ENCODE assay signal across 34 cellular contexts in genomic region chr15:29429584-29429983, GRCh38.
"Had no signal": no experiment of that assay in that cellular context is flagged by ENCODE, and none has a peak within 500 bp of the region (broad histone marks: within the 10 kb centered on the region; RNA-seq: fewer than 3 reads in every experiment).

No MANE protein-coding gene starts in this region.

- H3K4me3 ChIP-seq: adrenal gland, body of pancreas, breast epithelium had no signal

- H3K4me1 ChIP-seq: adrenal gland, body of pancreas, breast epithelium had no signal

- DNase-seq: activated B cell treated with CpG ODN at 0.5 μM for 24 hours; activated CD4-positive, alpha-beta memory T cell treated with anti-CD3 and anti-CD28 coated beads for 36 hours; activated CD4-positive, alpha-beta T cell treated with anti-CD3 and anti-CD28 coated beads for 4 hours; activated CD4-positive, alpha-beta T cell treated with anti-CD3 and anti-CD28 coated beads, Interleukin-2, amount 10 ng/mL, durations not matched to agents 24 days and 14 days; activated CD4-positive, alpha-beta T cell treated with anti-CD3 and anti-CD28 coated beads, Interleukin-2, amount 50 U/mL, for 1 hour; activated CD4-positive, alpha-beta T cell treated with anti-CD3 and anti-CD28 coated beads, Interleukin-2, amount 50 U/mL, for 4 hours; activated CD4-positive, CD25-positive, alpha-beta regulatory T cell treated with anti-CD3 and anti-CD28 coated beads, Interleukin-2, amount 50 U/mL, for 72 hours; activated CD8-positive, alpha-beta T cell treated with anti-CD3 and anti-CD28 coated beads for 36 hours; activated effector memory CD4-positive, alpha-beta T cell treated with anti-CD3 and anti-CD28 coated beads, Interleukin-2, amount 50 U/mL, for 16 hours; activated gamma-delta T cell treated with Interleukin-2 at 50 U/mL for 16 hours; activated naive CD4-positive, alpha-beta T cell; activated naive CD4-positive, alpha-beta T cell treated with anti-CD3 and anti-CD28 coated beads for 36 hours; activated naive CD4-positive, alpha-beta T cell treated with anti-CD3 and anti-CD28 coated beads, Interleukin-2, amount 50 U/mL, for 16 hours; activated naive CD8-positive, alpha-beta T cell treated with anti-CD3 and anti-CD28 coated beads for 36 hours; activated T-cell treated with anti-CD3 and anti-CD28 coated beads for 4 hours; activated T-cell treated with anti-CD3 and anti-CD28 coated beads, Interleukin-2, amount 50 U/mL, for 1 hour; activated T-cell treated with anti-CD3 and anti-CD28 coated beads, Interleukin-2, amount 50 U/mL, for 4 hours; activated T-cell treated with anti-CD3 and anti-CD28 coated beads, Interleukin-2, amount 50 U/mL, for 72 hours; adrenal gland; amniotic stem cell; aorta; body of pancreas; brain microvascular endothelial cell; central memory CD4-positive, alpha-beta T cell; T-helper 1 cell; T-helper 2 cell; T-helper 9 cell had no signal

- H3K36me3 Mint-ChIP-seq: activated CD4-positive, alpha-beta memory T cell treated with anti-CD3 and anti-CD28 coated beads for 36 hours; activated naive CD4-positive, alpha-beta T cell treated with anti-CD3 and anti-CD28 coated beads, Interleukin-2, amount 50 U/mL, for 72 hours; activated naive CD8-positive, alpha-beta T cell treated with anti-CD3 and anti-CD28 coated beads for 36 hours had no signal

- H3K27ac ChIP-seq: adrenal gland, body of pancreas, brain microvascular endothelial cell, breast epithelium, VCaP had no signal

- H3K9me3 ChIP-seq: adrenal gland, body of pancreas, breast epithelium had no signal

- H3K9me3 Mint-ChIP-seq: activated CD4-positive, alpha-beta memory T cell treated with anti-CD3 and anti-CD28 coated beads for 36 hours; activated CD4-positive, alpha-beta T cell treated with anti-CD3 and anti-CD28 coated beads, Interleukin-2, amount 10 ng/mL, durations not matched to agents 24 days and 14 days; activated CD8-positive, alpha-beta T cell treated with anti-CD3 and anti-CD28 coated beads for 36 hours; activated naive CD4-positive, alpha-beta T cell treated with anti-CD3 and anti-CD28 coated beads for 36 hours; activated naive CD8-positive, alpha-beta T cell treated with anti-CD3 and anti-CD28 coated beads for 36 hours; activated T-cell treated with anti-CD3 and anti-CD28 coated beads, Interleukin-2, amount 50 U/mL, for 4 hours; activated T-helper 1 cell treated with anti-CD3 and anti-CD28 coated beads, Interleukin-12 subunit alpha, Interleukin-12 subunit beta, Interleukin-2, Interleukin-4 antibody, amounts not matched to agents 30 ng/mL and 10 ng/mL and 1 ng/mL, durations not matched to agents 14 hours and 24 hours and 36 hours; T-helper 1 cell treated with Interleukin-12 subunit alpha and Interleukin-12 subunit beta and Interleukin-4 antibody, amounts not matched to agents 30 μg/mL and 1 μg/mL, for 36 hours; T-helper 2 cell treated with Interferon-gamma antibody and Interleukin-4, amounts not matched to agents 5 μg/mL and 100 μg/mL, for 36 hours had no signal

- H3K4me1 Mint-ChIP-seq: activated B cell treated with CpG ODN at 0.5 μM for 24 hours; activated CD4-positive, alpha-beta T cell treated with anti-CD3 and anti-CD28 coated beads, Interleukin-2, amount 10 ng/mL, durations not matched to agents 24 days and 14 days; activated naive CD8-positive, alpha-beta T cell treated with anti-CD3 and anti-CD28 coated beads for 36 hours; activated T-helper 17 cell treated with anti-CD3 and anti-CD28 coated beads, Interleukin-2, amount 50 U/mL, for 72 hours had no signal

- H3K27me3 ChIP-seq: adrenal gland, body of pancreas, brain microvascular endothelial cell, breast epithelium had no signal

- H3K36me3 ChIP-seq: adrenal gland, brain microvascular endothelial cell, breast epithelium had no signal

- H3K27ac Mint-ChIP-seq: activated B cell treated with CpG ODN at 0.5 μM for 24 hours; activated CD4-positive, alpha-beta memory T cell treated with anti-CD3 and anti-CD28 coated beads for 36 hours; activated CD4-positive, alpha-beta T cell treated with anti-CD3 and anti-CD28 coated beads, Interleukin-2, amount 10 ng/mL, durations not matched to agents 24 days and 14 days; activated CD8-positive, alpha-beta T cell treated with anti-CD3 and anti-CD28 coated beads for 36 hours; activated naive CD4-positive, alpha-beta T cell treated with anti-CD3 and anti-CD28 coated beads for 36 hours; activated naive CD4-positive, alpha-beta T cell treated with anti-CD3 and anti-CD28 coated beads, Interleukin-2, amount 50 U/mL, for 72 hours; activated naive CD8-positive, alpha-beta T cell treated with anti-CD3 and anti-CD28 coated beads for 36 hours; activated T-cell treated with anti-CD3 and anti-CD28 coated beads, Interleukin-2, amount 50 U/mL, for 72 hours; activated T-helper 1 cell treated with anti-CD3 and anti-CD28 coated beads, Interleukin-12 subunit alpha, Interleukin-12 subunit beta, Interleukin-2, Interleukin-4 antibody, amounts not matched to agents 30 ng/mL and 10 ng/mL and 1 ng/mL, durations not matched to agents 14 hours and 24 hours and 36 hours; activated T-helper 17 cell treated with anti-CD3 and anti-CD28 coated beads, Interleukin-2, amount 50 U/mL, for 72 hours; T-helper 1 cell treated with Interleukin-12 subunit alpha and Interleukin-12 subunit beta and Interleukin-4 antibody, amounts not matched to agents 30 μg/mL and 1 μg/mL, for 36 hours; T-helper 2 cell treated with Interferon-gamma antibody and Interleukin-4, amounts not matched to agents 5 μg/mL and 100 μg/mL, for 36 hours had no signal

- H3K4me3 Mint-ChIP-seq: activated B cell treated with CpG ODN at 0.5 μM for 24 hours; activated CD4-positive, alpha-beta memory T cell treated with anti-CD3 and anti-CD28 coated beads for 36 hours; activated CD4-positive, alpha-beta T cell treated with anti-CD3 and anti-CD28 coated beads, Interleukin-2, amount 10 ng/mL, durations not matched to agents 24 days and 14 days; activated CD8-positive, alpha-beta T cell treated with anti-CD3 and anti-CD28 coated beads for 36 hours; activated naive CD4-positive, alpha-beta T cell treated with anti-CD3 and anti-CD28 coated beads for 36 hours; activated naive CD8-positive, alpha-beta T cell treated with anti-CD3 and anti-CD28 coated beads for 36 hours; activated T-cell treated with anti-CD3 and anti-CD28 coated beads, Interleukin-2, amount 50 U/mL, for 4 hours; activated T-cell treated with anti-CD3 and anti-CD28 coated beads, Interleukin-2, amount 50 U/mL, for 72 hours; activated T-helper 1 cell treated with anti-CD3 and anti-CD28 coated beads, Interleukin-12 subunit alpha, Interleukin-12 subunit beta, Interleukin-2, Interleukin-4 antibody, amounts not matched to agents 30 ng/mL and 10 ng/mL and 1 ng/mL, durations not matched to agents 14 hours and 24 hours and 36 hours; activated T-helper 17 cell treated with anti-CD3 and anti-CD28 coated beads, Interleukin-2, amount 50 U/mL, for 72 hours; T-helper 1 cell treated with Interleukin-12 subunit alpha and Interleukin-12 subunit beta and Interleukin-4 antibody, amounts not matched to agents 30 μg/mL and 1 μg/mL, for 36 hours; T-helper 2 cell treated with Interferon-gamma antibody and Interleukin-4, amounts not matched to agents 5 μg/mL and 100 μg/mL, for 36 hours had no signal
